ENCODE assay signal across 8 cellular contexts in the genomic region with DNA sequence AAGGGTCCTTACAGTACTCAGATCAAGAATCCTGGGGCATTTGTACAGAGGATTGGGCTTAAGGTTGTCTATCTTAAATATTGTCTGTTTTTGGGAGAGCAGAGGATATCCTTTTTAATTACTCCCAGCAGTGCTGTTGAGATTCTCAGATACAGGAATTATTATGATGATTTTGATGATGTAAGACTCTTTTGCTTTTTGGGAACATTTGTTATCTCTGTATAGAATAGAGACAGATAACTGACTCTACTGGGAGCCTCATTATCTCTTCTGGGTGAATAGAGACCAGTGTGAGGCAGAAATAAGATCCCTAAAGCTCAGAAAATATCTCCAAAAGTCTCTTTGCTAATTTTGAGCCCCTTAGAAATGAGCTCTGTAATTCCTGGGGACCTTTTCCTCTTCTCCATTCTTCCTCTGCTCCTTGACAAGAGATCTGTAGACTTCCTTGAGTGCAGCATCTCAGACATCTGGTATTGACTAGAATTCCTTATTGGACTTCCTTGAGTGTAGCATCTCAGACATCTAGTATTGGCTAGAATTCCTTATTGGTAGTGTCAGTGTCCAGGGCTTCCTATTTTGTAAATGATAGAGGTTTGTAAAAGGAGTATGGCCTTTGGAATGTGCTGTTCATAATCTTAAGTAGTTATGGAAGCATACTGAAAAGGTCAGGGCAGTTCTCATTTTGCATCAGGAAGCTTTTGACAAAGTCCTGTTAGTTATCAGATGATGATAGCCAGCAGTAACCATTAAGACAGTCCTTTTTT.
DNase-seq lines count a peak whose midpoint lies in the region; ATAC-seq, FAIRE-seq and TF ChIP-seq lines count a peak whose summit lies in the region.
"Not testable (repeated sequence)": the region's sequence is repeated elsewhere in the genome, so short reads cannot be mapped to it uniquely, and the experiment has no call there.

No MANE protein-coding gene starts in this region.

- FAIRE-seq in A549 (lab: Jason Lieb, UNC) (peak; percentile 13), astrocyte (lab: Jason Lieb, UNC) (peak; percentile 55)
- not testable (repeated sequence) for FAIRE-seq in small intestine (lab: Jason Lieb, UNC)

- H3K4me3 Mint-ChIP-seq in astrocyte (ENCODE audit: unreplicated experiment) = not testable (repeated sequence)

- TF ChIP-seq CTCF in A549 (IDR thresholded peaks at IDR 0.05); astrocyte (IDR thresholded peaks at IDR 0.05; ENCODE audit: insufficient read depth, low read depth, low read length); right lobe of liver (IDR thresholded peaks at IDR 0.05): not testable (repeated sequence)

- H4K20me1 ChIP-seq in astrocyte (ENCODE audit: insufficient read depth, low read length) = not testable (repeated sequence)

- TF ChIP-seq POLR2A in A549 (IDR thresholded peaks at IDR 0.05; ENCODE audit: low read length); right lobe of liver (IDR thresholded peaks at IDR 0.05): not testable (repeated sequence)

- peak overlapping the region; percentile 15 for H3K27ac Mint-ChIP-seq in astrocyte (ENCODE audit: unreplicated experiment)

- H3K9me3 ChIP-seq in A549; astrocyte (ENCODE audit: insufficient read depth, low read depth, low read length); right lobe of liver; small intestine (ENCODE audit: control insufficient read depth, low read depth): not testable (repeated sequence)

- POLR2A ChIA-PET in A549 (lab: Yijun Ruan, JAX) = not testable (repeated sequence)

- H3K79me2 ChIP-seq in astrocyte (ENCODE audit: insufficient read depth, low read length) = not testable (repeated sequence)

- H3K36me3 Mint-ChIP-seq in astrocyte (ENCODE audit: low read depth, unreplicated experiment) = not testable (repeated sequence)

- H3K27ac ChIP-seq in A549; astrocyte (ENCODE audit: low read depth, low read length); right lobe of liver; small intestine (ENCODE audit: low read depth in 1 of 2, low read length in 1 of 2): not testable (repeated sequence)

- DNase-seq in A549 (ENCODE audit: low read depth in 1 of 2, low spot score in 1 of 2); left cardiac atrium; right lobe of liver: not testable (repeated sequence)
- DNase-seq in EL = peak; percentile 26
- peak; percentile 13 for DNase-seq in astrocyte (ENCODE audit: low read depth)
- DNase-seq in fibroblast of gingiva (ENCODE audit: low read depth) = peak; percentile 31
- peak; percentile 41 for DNase-seq in small intestine

- ATAC-seq in A549 (0 out of 6 replicates have a peak, but pooled peaks of 1 of the 2 experiments have one; percentile 31), SK-N-SH treated with all-trans-retinoic acid at 6 μM for 48 hours (peak; percentile 97), left cardiac atrium (peak; percentile 23 to 30), right lobe of liver (peak; percentile 19 to 76 (median 55))

- H2AFZ ChIP-seq in astrocyte (ENCODE audit: low read depth, low read length) = not testable (repeated sequence)

- not testable (repeated sequence) for H3K4me1 Mint-ChIP-seq in astrocyte (ENCODE audit: low read depth, unreplicated experiment)

- not testable (repeated sequence) for H3K27me3 ChIP-seq in astrocyte (ENCODE audit: insufficient read depth, low read length); right lobe of liver; small intestine (ENCODE audit: control insufficient read depth in 2 of 2, insufficient read depth in 2 of 2, low read length in 2 of 2)

- CTCF ChIA-PET in A549 (lab: Yijun Ruan, JAX) = not testable (repeated sequence)

- TF ChIP-seq RAD21 in A549 (conservative IDR thresholded peaks at IDR 0.05 in 1 of 2, IDR thresholded peaks at IDR 0.05 in 1 of 2) = not testable (repeated sequence)

- H3K4me2 ChIP-seq in A549; astrocyte (ENCODE audit: low read length): not testable (repeated sequence)

- H3K4me1 ChIP-seq in A549; astrocyte (ENCODE audit: insufficient read depth, low read length); right lobe of liver; small intestine (ENCODE audit: control insufficient read depth in 2 of 2, insufficient read depth in 1 of 2, low read depth in 1 of 2, low read length in 1 of 2): not testable (repeated sequence)

- not testable (repeated sequence) for H3K4me3 ChIP-seq in A549; astrocyte (ENCODE audit: insufficient read depth, low read depth, low read length); right lobe of liver; small intestine (ENCODE audit: low read depth in 1 of 2, low read length in 2 of 2)

- intact Hi-C loops in left cardiac atrium (cut with DNase I); right lobe of liver (cut with DNase I): not testable (repeated sequence)

- not testable (repeated sequence) for TF ChIP-seq EP300 in A549 (IDR thresholded peaks at IDR 0.05)

- H3K27me3 Mint-ChIP-seq in astrocyte (ENCODE audit: low read depth, unreplicated experiment) = not testable (repeated sequence)

- not testable (repeated sequence) for H3K36me3 ChIP-seq in astrocyte (ENCODE audit: insufficient read depth, low read length); small intestine (ENCODE audit: control insufficient read depth in 2 of 2, insufficient read depth in 2 of 2, low read length in 2 of 2)
- H3K36me3 ChIP-seq in right lobe of liver = peaks cover 0 to 12% (median 2%) of the 10 kb centered on the region in 4 donors

- not testable (repeated sequence) for H3K9ac ChIP-seq in astrocyte (ENCODE audit: low read length)

- not testable (repeated sequence) for H3K9me3 Mint-ChIP-seq in astrocyte (ENCODE audit: unreplicated experiment)

TF ChIP-seq in SK-N-SH treated with all-trans-retinoic acid at 6 μM for 48 hours, 23 proteins besides CTCF, POLR2A, EP300 and RAD21:
- TF ChIP-seq ISL1 (CRISPR knock-in tag; IDR thresholded peaks at IDR 0.05) (peak; percentile 61), ZFP30 (CRISPR knock-in tag; IDR thresholded peaks at IDR 0.05) (0 out of 2 replicates have a peak, but pooled peaks have one; percentile 12)
